Comparison of ENCODE assay signal across 1 cellular context in genomic region chr4:56410247-56410646, GRCh38.
TF ChIP-seq lines count a peak whose summit lies in the region.

No MANE protein-coding gene starts in this region.

TF ChIP-seq in liver, 16 proteins besides CTCF, POLR2A, EP300 and RAD21 (continued from another document):
- TF ChIP-seq FOXA1 (IDR thresholded peaks at IDR 0.05) (peak; percentile 89), HNF4G (IDR thresholded peaks at IDR 0.05) (no peak), GABPA (IDR thresholded peaks at IDR 0.05 in 1 of 2, conservative IDR thresholded peaks at IDR 0.05 in 1 of 2) (peak; percentile 20 to 82)
TF ChIP-seq in liver: peak in this region for 12.
